In the genomic region with DNA sequence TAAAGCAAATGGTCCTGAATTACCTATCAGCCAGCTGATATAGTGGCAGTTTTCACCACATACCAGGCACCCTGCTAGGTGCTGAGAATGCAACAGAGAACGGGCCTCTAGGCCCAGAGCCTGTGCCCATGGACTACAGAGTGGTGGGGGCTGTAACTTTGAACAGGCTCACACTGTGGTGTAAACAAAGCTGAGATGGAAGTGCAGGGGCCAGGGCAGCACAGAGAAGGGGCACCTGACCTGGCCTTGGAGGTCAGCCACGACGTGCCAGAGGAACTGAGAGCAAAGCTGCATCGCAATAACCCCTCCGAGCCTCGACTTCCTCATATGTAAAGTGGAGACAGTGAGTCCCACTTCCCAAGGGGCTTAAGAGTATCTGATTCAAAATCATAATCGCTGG, we compare ENCODE assay signal across 25 cellular contexts.
DNase-seq lines count a peak whose midpoint lies in the region; ATAC-seq and TF ChIP-seq lines count a peak whose summit lies in the region.
"Had no signal": no experiment of that assay in that cellular context is flagged by ENCODE, and none has a peak within 500 bp of the region (broad histone marks: within the 10 kb centered on the region; RNA-seq: fewer than 3 reads in every experiment).

No MANE protein-coding gene starts in this region.

- intact Hi-C loops in lower lobe of right lung (cut with DNase I) (no loop called here), upper lobe of right lung (cut with DNase I) (no loop called here)

- H3K36me3 ChIP-seq in lower lobe of right lung (no peaks in the 10 kb centered on the region), upper lobe of right lung (no peaks in the 10 kb centered on the region)
- H3K36me3 ChIP-seq: MG63, tibial nerve, WERI-Rb-1 had no signal

- H3K9me3 ChIP-seq in lower lobe of right lung (no peaks in the 10 kb centered on the region), upper lobe of right lung (no peaks in the 10 kb centered on the region)
- H3K9me3 ChIP-seq: MG63, tibial nerve had no signal

- no peak for TF ChIP-seq CTCF in lower lobe of right lung (IDR thresholded peaks at IDR 0.05)
- no peak for TF ChIP-seq CTCF in upper lobe of right lung (IDR thresholded peaks at IDR 0.05)

- H3K27me3 ChIP-seq in lower lobe of right lung (ENCODE audit: low read depth) (no peaks in the 10 kb centered on the region), upper lobe of right lung (no peaks in the 10 kb centered on the region)
- H3K27me3 ChIP-seq: MG63, tibial nerve had no signal

- H3K4me3 ChIP-seq in lower lobe of right lung (no peak overlapping the region), upper lobe of right lung (no peak overlapping the region)
- H3K4me3 ChIP-seq: dorsolateral prefrontal cortex, MG63, tibial nerve had no signal

- ATAC-seq in lower lobe of right lung (peak; percentile 55 to 67), upper lobe of right lung (peak; percentile 66), GM18868 (IDR thresholded peaks at IDR 0.05; ENCODE audit: unreplicated experiment) (no peak)
- ATAC-seq: activated CD8-positive, alpha-beta memory T cell treated with anti-CD3 and anti-CD28 coated beads, Interleukin-2, amount 10 ng/mL, durations not matched to agents 7 days and 5 days; natural killer cell treated with Interleukin-12 subunit alpha and Interleukin-12 subunit beta and Interleukin-15 and Interleukin-18, amount 100 ng/mL, for 72 hours had no signal

- peaks cover 17% of the 10 kb centered on the region for H3K4me1 ChIP-seq in lower lobe of right lung
- H3K4me1 ChIP-seq in upper lobe of right lung = peaks cover 6% of the 10 kb centered on the region
- H3K4me1 ChIP-seq: tibial nerve had no signal

- H3K27ac ChIP-seq in lower lobe of right lung (no peak overlapping the region), upper lobe of right lung (no peak overlapping the region)
- H3K27ac ChIP-seq: tibial nerve, WERI-Rb-1 had no signal

- DNase-seq in NOMO-1 treated with DMSO at 0.1 percent for 48 hours (lab: John Stamatoyannopoulos, UW; ENCODE audit: unreplicated experiment) (peak; percentile 41), NOMO-1 treated with dmso at 0.1 percent for 144 hours (lab: John Stamatoyannopoulos, UW; ENCODE audit: unreplicated experiment) (no peak), globus pallidus (ENCODE audit: low spot score) (peak; percentile 58), lower lobe of right lung (peak; percentile 70), upper lobe of right lung (no peak), islet precursor cell (no peak), COLO668 (lab: John Stamatoyannopoulos, UW; ENCODE audit: unreplicated experiment) (no peak)
- DNase-seq: 8988T; activated CD4-positive, alpha-beta T cell treated with anti-CD3 and anti-CD28 coated beads, Interleukin-2, amount 10 ng/mL, durations not matched to agents 7 days and 5 days; activated CD8-positive, alpha-beta memory T cell treated with anti-CD3 and anti-CD28 coated beads, Interleukin-2, amount 10 ng/mL, durations not matched to agents 7 days and 5 days; CD8-positive, alpha-beta memory T cell; central memory CD4-positive, alpha-beta T cell; DMS153; glutamatergic neuron; GOT3; KBM-7; MG63; NCI-H2171 treated with DMSO at 0.1 percent for 48 hours; NCI-H526; T-helper 2 cell; WERI-Rb-1 had no signal

Comparison
In these comparisons a context has a peak if more than half of its experiments do, and no peak if none do; other contexts are left out.
1. DNase-seq: peak in NOMO-1 treated with DMSO at 0.1 percent for 48 hours (single experiment), globus pallidus (single experiment) and lower lobe of right lung (single experiment); none in NOMO-1 treated with dmso at 0.1 percent for 144 hours (single experiment), upper lobe of right lung (single experiment), islet precursor cell (single experiment) and COLO668 (single experiment).